In the genomic region with DNA sequence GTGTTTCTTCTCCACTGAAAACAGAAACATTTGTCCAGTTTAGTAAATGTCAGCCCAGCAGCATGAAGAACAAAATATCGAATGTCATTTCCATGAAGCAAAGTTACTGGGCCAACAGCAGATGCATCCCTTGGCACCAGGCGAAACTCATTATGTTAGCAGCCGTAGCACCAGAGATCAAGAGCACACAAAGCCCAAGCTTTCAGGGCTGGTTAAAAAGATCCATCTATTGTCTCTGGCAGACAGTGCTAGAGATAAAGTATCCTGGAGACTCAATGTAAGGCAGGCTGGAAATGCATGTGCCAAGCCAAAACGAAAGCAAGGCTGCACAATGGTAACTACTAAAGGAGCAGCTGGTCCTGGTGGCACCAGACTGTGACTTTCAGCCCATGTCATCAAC, we compare ENCODE assay signal across 29 cellular contexts.
DNase-seq lines count a peak whose midpoint lies in the region; ATAC-seq and TF ChIP-seq lines count a peak whose summit lies in the region.
"Had no signal": no experiment of that assay in that cellular context is flagged by ENCODE, and none has a peak within 500 bp of the region (broad histone marks: within the 10 kb centered on the region; RNA-seq: fewer than 3 reads in every experiment).

No MANE protein-coding gene starts in this region.

- H3K36me3 ChIP-seq in OCI-LY7 (ENCODE audit: insufficient read depth, low read length), result no peaks in the 10 kb centered on the region
- H3K36me3 ChIP-seq: colonic mucosa, left lung, neutrophil, tibial artery had no signal

- H3K4me3 Mint-ChIP-seq in nephron, result peak overlapping the region in 1 of 3 experiments; percentile 40
- H3K4me3 Mint-ChIP-seq in activated T-helper 2 cell treated with anti-CD3 and anti-CD28 coated beads, Interferon-gamma antibody, Interleukin-2, Interleukin-4, amounts not matched to agents 10 μg/mL and 5 μg/mL and 100 μg/mL, durations not matched to agents 14 hours and 24 hours and 36 hours (ENCODE audit: low read depth), result no peak overlapping the region
- H3K4me3 Mint-ChIP-seq: activated CD4-positive, alpha-beta T cell treated with anti-CD3 and anti-CD28 coated beads, Interleukin-2, amount 10 ng/mL, durations not matched to agents 7 days and 5 days; activated naive CD8-positive, alpha-beta T cell treated with anti-CD3 and anti-CD28 coated beads, Interleukin-2, amount 50 U/mL, for 24 hours; CD4-positive, CD25-positive, alpha-beta regulatory T cell; immature natural killer cell; stimulated activated naive CD8-positive, alpha-beta T cell treated with anti-CD3 and anti-CD28 coated beads, Interleukin-15, Interleukin-2, amounts not matched to agents 100 ng/mL and 50 ng/mL, for 24 hours; T-helper 1 cell treated with Interleukin-12 subunit alpha and Interleukin-12 subunit beta and Interleukin-4 antibody, amounts not matched to agents 30 μg/mL and 1 μg/mL, for 36 hours had no signal

- intact Hi-C loops in OCI-LY7 (cut with micrococcal nuclease; ENCODE audit: unreplicated experiment), result no loop called here
- intact Hi-C loops in activated T-helper 2 cell treated with anti-CD3 and anti-CD28 coated beads, Interferon-gamma antibody, Interleukin-2, Interleukin-4, amounts not matched to agents 10 μg/mL and 5 μg/mL and 100 μg/mL, durations not matched to agents 14 hours and 24 hours and 36 hours (cut with micrococcal nuclease), result no loop called here

- no peak overlapping the region for H3K4me2 ChIP-seq in OCI-LY7 (ENCODE audit: low read length)

- peak overlapping the region; percentile 67; the same call in 1 of the 2 replicates for H2AFZ ChIP-seq in OCI-LY7 (ENCODE audit: low read length)

- peaks cover 17% of the 10 kb centered on the region for H3K9me3 Mint-ChIP-seq in nephron
- H3K9me3 Mint-ChIP-seq in activated T-helper 2 cell treated with anti-CD3 and anti-CD28 coated beads, Interferon-gamma antibody, Interleukin-2, Interleukin-4, amounts not matched to agents 10 μg/mL and 5 μg/mL and 100 μg/mL, durations not matched to agents 14 hours and 24 hours and 36 hours, result peaks cover 12% of the 10 kb centered on the region

- POLR2A ChIA-PET in OCI-LY7 (lab: Charles Lee), result interaction anchor here (2.1 kb wide), 1 partner anchor 12 kb away, joined by 5 read pairs; no protein-coding TSS in a partner anchor

- CTCF ChIA-PET in OCI-LY7 (lab: Charles Lee; ENCODE audit: unreplicated experiment), result no interaction called here

- H3K9me2 ChIP-seq in OCI-LY7 (ENCODE audit: insufficient read depth, low read length), result no peaks in the 10 kb centered on the region

- H3K27ac Mint-ChIP-seq in nephron, result peak overlapping the region; percentile 16 to 86 (median 72)
- H3K27ac Mint-ChIP-seq in activated T-helper 2 cell treated with anti-CD3 and anti-CD28 coated beads, Interferon-gamma antibody, Interleukin-2, Interleukin-4, amounts not matched to agents 10 μg/mL and 5 μg/mL and 100 μg/mL, durations not matched to agents 14 hours and 24 hours and 36 hours, result no peak overlapping the region
- H3K27ac Mint-ChIP-seq: activated CD4-positive, alpha-beta T cell treated with anti-CD3 and anti-CD28 coated beads, Interleukin-2, amount 10 ng/mL, durations not matched to agents 7 days and 5 days; activated naive CD8-positive, alpha-beta T cell treated with anti-CD3 and anti-CD28 coated beads, Interleukin-2, amount 50 U/mL, for 24 hours; stimulated activated naive CD8-positive, alpha-beta T cell treated with anti-CD3 and anti-CD28 coated beads, Interleukin-15, Interleukin-2, amounts not matched to agents 100 ng/mL and 50 ng/mL, for 24 hours; T-helper 1 cell treated with Interleukin-12 subunit alpha and Interleukin-12 subunit beta and Interleukin-4 antibody, amounts not matched to agents 30 μg/mL and 1 μg/mL, for 36 hours had no signal

- no peaks in the 10 kb centered on the region for H4K20me1 ChIP-seq in OCI-LY7 (ENCODE audit: insufficient read depth, low read length)

- H3K4me3 ChIP-seq in OCI-LY7 (ENCODE audit: low read depth, low read length, poor library complexity, severe bottlenecking), result no peak overlapping the region
- H3K4me3 ChIP-seq: body of pancreas, colonic mucosa, left lung, skin epidermis, tibial artery had no signal

- no peak overlapping the region for H3K27ac ChIP-seq in OCI-LY7 (ENCODE audit: low read depth, low read length, poor library complexity, severe bottlenecking)
- H3K27ac ChIP-seq: body of pancreas, colonic mucosa, left lung, neutrophil, skin epidermis, tibial artery, VCaP had no signal

- no TSS peak for BruUV-seq in OCI-LY7 (replicated peaks; lab: Mats Ljungman, UMichigan)

- no peak for TF ChIP-seq CTCF in OCI-LY7 (conservative IDR thresholded peaks at IDR 0.05; ENCODE audit: low read length)
- TF ChIP-seq CTCF in nephron (IDR thresholded peaks at IDR 0.05; ENCODE audit: unreplicated experiment in 3 of 3), result no peak

- H3K27me3 Mint-ChIP-seq in nephron (ENCODE audit: low read depth), result no peaks in the 10 kb centered on the region
- no peaks in the 10 kb centered on the region for H3K27me3 Mint-ChIP-seq in activated T-helper 2 cell treated with anti-CD3 and anti-CD28 coated beads, Interferon-gamma antibody, Interleukin-2, Interleukin-4, amounts not matched to agents 10 μg/mL and 5 μg/mL and 100 μg/mL, durations not matched to agents 14 hours and 24 hours and 36 hours (ENCODE audit: low read depth)
- H3K27me3 Mint-ChIP-seq: activated CD4-positive, alpha-beta T cell treated with anti-CD3 and anti-CD28 coated beads, Interleukin-2, amount 10 ng/mL, durations not matched to agents 7 days and 5 days; activated naive CD8-positive, alpha-beta T cell treated with anti-CD3 and anti-CD28 coated beads, Interleukin-2, amount 50 U/mL, for 24 hours; CD4-positive, CD25-positive, alpha-beta regulatory T cell; stimulated activated naive CD8-positive, alpha-beta T cell treated with anti-CD3 and anti-CD28 coated beads, Interleukin-15, Interleukin-2, amounts not matched to agents 100 ng/mL and 50 ng/mL, for 24 hours had no signal

- peaks cover 26% of the 10 kb centered on the region for H3K4me1 Mint-ChIP-seq in nephron
- no peaks in the 10 kb centered on the region for H3K4me1 Mint-ChIP-seq in activated T-helper 2 cell treated with anti-CD3 and anti-CD28 coated beads, Interferon-gamma antibody, Interleukin-2, Interleukin-4, amounts not matched to agents 10 μg/mL and 5 μg/mL and 100 μg/mL, durations not matched to agents 14 hours and 24 hours and 36 hours (ENCODE audit: low read depth)
- H3K4me1 Mint-ChIP-seq: activated CD4-positive, alpha-beta T cell treated with anti-CD3 and anti-CD28 coated beads, Interleukin-2, amount 10 ng/mL, durations not matched to agents 7 days and 5 days; activated naive CD8-positive, alpha-beta T cell treated with anti-CD3 and anti-CD28 coated beads, Interleukin-2, amount 50 U/mL, for 24 hours; immature natural killer cell had no signal

- ATAC-seq in GM21515 (IDR thresholded peaks at IDR 0.05; ENCODE audit: unreplicated experiment), result no peak
- ATAC-seq in HG03354 (IDR thresholded peaks at IDR 0.05; ENCODE audit: poor library complexity, severe bottlenecking, unreplicated experiment), result no peak
- ATAC-seq: activated naive CD8-positive, alpha-beta T cell treated with anti-CD3 and anti-CD28 coated beads, Interleukin-2, amount 50 U/mL, for 24 hours; body of pancreas; left lung; Panc1 had no signal

- DNase-seq in NCI-H510A treated with DMSO at 0.1 percent for 48 hours (lab: John Stamatoyannopoulos, UW), result peak; percentile 18
- no peak for DNase-seq in NCI-H510A (lab: John Stamatoyannopoulos, UW)
- peak; percentile 72 for DNase-seq in NCI-H2029 (lab: John Stamatoyannopoulos, UW)
- DNase-seq in OCI-LY7 (ENCODE audit: low spot score), result no peak
- no peak for DNase-seq in activated T-helper 2 cell treated with anti-CD3 and anti-CD28 coated beads, Interferon-gamma antibody, Interleukin-2, Interleukin-4, amounts not matched to agents 10 μg/mL and 5 μg/mL and 100 μg/mL, durations not matched to agents 14 hours and 24 hours and 36 hours (ENCODE audit: low spot score)
- DNase-seq: ACHN; activated CD4-positive, alpha-beta T cell treated with anti-CD3 and anti-CD28 coated beads, Interleukin-2, amount 10 ng/mL, durations not matched to agents 7 days and 5 days; activated CD8-positive, alpha-beta memory T cell treated with anti-CD3 and anti-CD28 coated beads, Interleukin-2, amount 50 U/mL, for 4 hours; activated effector memory CD4-positive, alpha-beta T cell treated with anti-CD3 and anti-CD28 coated beads, Interleukin-2, amount 50 U/mL, for 16 hours; activated naive CD8-positive, alpha-beta T cell treated with anti-CD3 and anti-CD28 coated beads, Interleukin-2, amount 50 U/mL, for 24 hours; body of pancreas; CD4-positive, CD25-positive, alpha-beta regulatory T cell; colonic mucosa; DND-41; H7; immature natural killer cell; left lung; NCI-H1417 treated with DMSO at 0.1 percent for 48 hours; stimulated activated CD4-positive, alpha-beta T cell treated with anti-CD3 and anti-CD28 coated beads, Interleukin-4, amount 100 ng/mL, for 1 hour; tibial artery had no signal

- H3K79me2 ChIP-seq in OCI-LY7 (ENCODE audit: insufficient read depth, low read depth, low read length), result no peaks in the 10 kb centered on the region

- peaks cover 16% of the 10 kb centered on the region for H3K4me1 ChIP-seq in OCI-LY7 (ENCODE audit: insufficient read depth, low read length, poor library complexity, severe bottlenecking)
- H3K4me1 ChIP-seq: body of pancreas, colonic mucosa, left lung had no signal

- no peaks in the 10 kb centered on the region for H3K9me3 ChIP-seq in OCI-LY7 (ENCODE audit: low read length)
- H3K9me3 ChIP-seq: body of pancreas, colonic mucosa, neutrophil had no signal

- H3K36me3 Mint-ChIP-seq in nephron (ENCODE audit: low read depth), result no peaks in the 10 kb centered on the region
- H3K36me3 Mint-ChIP-seq in activated T-helper 2 cell treated with anti-CD3 and anti-CD28 coated beads, Interferon-gamma antibody, Interleukin-2, Interleukin-4, amounts not matched to agents 10 μg/mL and 5 μg/mL and 100 μg/mL, durations not matched to agents 14 hours and 24 hours and 36 hours (ENCODE audit: low read depth), result peaks cover 16% of the 10 kb centered on the region
- H3K36me3 Mint-ChIP-seq: CD4-positive, CD25-positive, alpha-beta regulatory T cell had no signal

Comparison
In these comparisons a context has a peak if more than half of its experiments do, and no peak if none do; other contexts are left out.
1. DNase-seq: peak in NCI-H510A treated with DMSO at 0.1 percent for 48 hours (single experiment) and NCI-H2029 (single experiment); none in NCI-H510A (single experiment), OCI-LY7 (single experiment) and activated T-helper 2 cell treated with anti-CD3 and anti-CD28 coated beads, Interferon-gamma antibody, Interleukin-2, Interleukin-4, amounts not matched to agents 10 μg/mL and 5 μg/mL and 100 μg/mL, durations not matched to agents 14 hours and 24 hours and 36 hours (single experiment).